Comparison of ENCODE assay signal across 2 cellular contexts in genomic region chr22:19429950-19430889, GRCh38.
TF ChIP-seq lines count a peak whose summit lies in the region.

No MANE protein-coding gene starts in this region.

TF ChIP-seq in SK-N-SH treated with all-trans-retinoic acid at 6 μM for 48 hours, 23 proteins besides CTCF, POLR2A, EP300 and RAD21:
- TF ChIP-seq ESRRG (CRISPR knock-in tag; IDR thresholded peaks at IDR 0.05) (no peak), PATZ1 (CRISPR knock-in tag; IDR thresholded peaks at IDR 0.05; ENCODE audit: borderline replicate concordance) (no peak), PPARA (CRISPR knock-in tag; IDR thresholded peaks at IDR 0.05; ENCODE audit: borderline replicate concordance) (no peak)

TF ChIP-seq in HepG2, 621 proteins besides CTCF, POLR2A, EP300 and RAD21 (continues in another document):
- TF ChIP-seq FOXP1 (IDR thresholded peaks at IDR 0.05), result no peak
- no peak for TF ChIP-seq FOXP1 (CRISPR knock-in tag; IDR thresholded peaks at IDR 0.05)
- no peak for TF ChIP-seq LCORL (IDR thresholded peaks at IDR 0.05)
- TF ChIP-seq LCORL (CRISPR knock-in tag; IDR thresholded peaks at IDR 0.05), result 0 out of 2 replicates have a peak, but pooled peaks have one; percentile 5
- 0 out of 2 replicates have a peak, but pooled peaks have one; percentile 2 for TF ChIP-seq HDAC2 (CRISPR knock-in tag; IDR thresholded peaks at IDR 0.05)
- no peak for TF ChIP-seq JUNB (CRISPR knock-in tag; IDR thresholded peaks at IDR 0.05; ENCODE audit: borderline replicate concordance)
- TF ChIP-seq MIER2 (CRISPR knock-in tag; IDR thresholded peaks at IDR 0.05), result no peak
- no peak for TF ChIP-seq ZNF136 (CRISPR knock-in tag; IDR thresholded peaks at IDR 0.05; ENCODE audit: low read depth)
- TF ChIP-seq MTA1 (CRISPR knock-in tag; IDR thresholded peaks at IDR 0.05; ENCODE audit: borderline replicate concordance), result no peak
- TF ChIP-seq KDM5A (IDR thresholded peaks at IDR 0.05; ENCODE audit: borderline replicate concordance, low read length), result no peak
- no peak for TF ChIP-seq THAP7 (CRISPR knock-in tag; IDR thresholded peaks at IDR 0.05)
- TF ChIP-seq GABPB1 (CRISPR knock-in tag; IDR thresholded peaks at IDR 0.05), result no peak
- peak; percentile 14; the same call in 1 of the 2 replicates for TF ChIP-seq SAP130 (CRISPR knock-in tag; IDR thresholded peaks at IDR 0.05; ENCODE audit: low read depth)
- TF ChIP-seq ZNF329 (CRISPR knock-in tag; IDR thresholded peaks at IDR 0.05; ENCODE audit: low read depth), result no peak
- no peak for TF ChIP-seq TOE1 (CRISPR knock-in tag; IDR thresholded peaks at IDR 0.05)
- TF ChIP-seq TBX3 (IDR thresholded peaks at IDR 0.05; ENCODE audit: borderline replicate concordance), result no peak
- TF ChIP-seq FUBP1 (CRISPR knock-in tag; IDR thresholded peaks at IDR 0.05; ENCODE audit: borderline replicate concordance), result no peak
- no peak for TF ChIP-seq ZNF740 (CRISPR knock-in tag; IDR thresholded peaks at IDR 0.05)
- TF ChIP-seq ZNF414 (CRISPR knock-in tag; IDR thresholded peaks at IDR 0.05), result 0 out of 2 replicates have a peak, but pooled peaks have one; percentile 38
- TF ChIP-seq E2F1 (CRISPR knock-in tag; IDR thresholded peaks at IDR 0.05), result no peak
- 0 out of 2 replicates have a peak, but pooled peaks have one; percentile 34 for TF ChIP-seq CEBPG (CRISPR knock-in tag; IDR thresholded peaks at IDR 0.05)
- no peak for TF ChIP-seq ONECUT2 (CRISPR knock-in tag; IDR thresholded peaks at IDR 0.05)
- TF ChIP-seq ZNF652 (CRISPR knock-in tag; IDR thresholded peaks at IDR 0.05; ENCODE audit: borderline replicate concordance, low read depth), result no peak
- TF ChIP-seq HINFP (CRISPR knock-in tag; IDR thresholded peaks at IDR 0.05; ENCODE audit: low read depth), result no peak
- no peak for TF ChIP-seq MED13 (CRISPR knock-in tag; IDR thresholded peaks at IDR 0.05)
- TF ChIP-seq KDM2A (CRISPR knock-in tag; IDR thresholded peaks at IDR 0.05; ENCODE audit: borderline replicate concordance, low read depth), result no peak
- no peak for TF ChIP-seq SOX5 (CRISPR knock-in tag; IDR thresholded peaks at IDR 0.05; ENCODE audit: borderline replicate concordance)
- TF ChIP-seq ZNF564 (CRISPR knock-in tag; IDR thresholded peaks at IDR 0.05), result no peak
- 0 out of 2 replicates have a peak, but pooled peaks have one; percentile 3 for TF ChIP-seq CEBPB (IDR thresholded peaks at IDR 0.05; ENCODE audit: borderline replicate concordance, low read depth, low read length)
- TF ChIP-seq ZNF282 (IDR thresholded peaks at IDR 0.05; ENCODE audit: partially characterized antibody), result no peak
- no peak for TF ChIP-seq RFX5 (IDR thresholded peaks at IDR 0.05; ENCODE audit: low read depth, low read length)
- TF ChIP-seq PATZ1 (CRISPR knock-in tag; IDR thresholded peaks at IDR 0.05), result 0 out of 2 replicates have a peak, but pooled peaks have one; percentile 40
- no peak for TF ChIP-seq ZNF75D (CRISPR knock-in tag; IDR thresholded peaks at IDR 0.05; ENCODE audit: borderline replicate concordance)
- no peak for TF ChIP-seq ZNF260 (CRISPR knock-in tag; IDR thresholded peaks at IDR 0.05; ENCODE audit: borderline replicate concordance, low read depth)
- TF ChIP-seq CC2D1A (CRISPR knock-in tag; IDR thresholded peaks at IDR 0.05), result no peak
- 0 out of 2 replicates have a peak, but pooled peaks have one; percentile 10 for TF ChIP-seq ZNF263 (CRISPR knock-in tag; IDR thresholded peaks at IDR 0.05)
- peak; percentile 57; the same call in 1 of the 2 replicates for TF ChIP-seq ZFP91 (CRISPR knock-in tag; IDR thresholded peaks at IDR 0.05; ENCODE audit: borderline replicate concordance)
- TF ChIP-seq ZNF839 (CRISPR knock-in tag; IDR thresholded peaks at IDR 0.05; ENCODE audit: borderline replicate concordance), result no peak
- TF ChIP-seq ZNF709 (CRISPR knock-in tag; IDR thresholded peaks at IDR 0.05), result no peak
- no peak for TF ChIP-seq GATA4 (IDR thresholded peaks at IDR 0.05; ENCODE audit: borderline replicate concordance, low read depth)
- 0 out of 2 replicates have a peak, but pooled peaks have one; percentile 9 for TF ChIP-seq GABPA (IDR thresholded peaks at IDR 0.05; ENCODE audit: low read depth, low read length)
- TF ChIP-seq GABPA (CRISPR knock-in tag; IDR thresholded peaks at IDR 0.05; ENCODE audit: low read depth), result no peak
- no peak for TF ChIP-seq KDM1A (CRISPR knock-in tag; IDR thresholded peaks at IDR 0.05)
- TF ChIP-seq MIXL1 (CRISPR knock-in tag; IDR thresholded peaks at IDR 0.05), result no peak
- TF ChIP-seq THAP8 (CRISPR knock-in tag; IDR thresholded peaks at IDR 0.05; ENCODE audit: borderline replicate concordance), result no peak
- TF ChIP-seq ZNF362 (CRISPR knock-in tag; IDR thresholded peaks at IDR 0.05; ENCODE audit: borderline replicate concordance), result no peak
- TF ChIP-seq ARID4A (CRISPR knock-in tag; IDR thresholded peaks at IDR 0.05; ENCODE audit: borderline replicate concordance), result peak; percentile 39; the same call in 1 of the 2 replicates
